17 cellular contexts compared by ENCODE assay signal in the genomic region with DNA sequence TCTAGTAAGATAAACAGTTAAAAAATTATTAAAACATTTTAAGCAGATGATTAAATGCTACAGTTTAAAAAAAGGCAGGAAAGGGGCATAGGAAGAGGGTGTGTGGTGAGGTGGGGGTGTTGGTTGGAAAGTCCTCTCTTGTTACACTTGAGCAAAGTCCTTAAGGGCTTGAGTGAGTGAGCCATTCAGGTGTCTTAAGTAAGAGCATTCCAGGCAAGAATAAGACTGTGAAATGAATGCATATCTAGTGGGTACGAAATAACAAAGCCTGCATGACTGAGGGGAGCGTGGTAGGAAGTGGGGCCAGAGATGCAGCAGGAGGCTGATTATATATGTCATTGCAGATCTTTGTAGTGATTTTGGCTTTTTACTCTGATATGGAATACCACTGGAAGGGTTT.
"Had no signal": no experiment of that assay in that cellular context is flagged by ENCODE, and none has a peak within 500 bp of the region (broad histone marks: within the 10 kb centered on the region; RNA-seq: fewer than 3 reads in every experiment).

No MANE protein-coding gene starts in this region.

- H3K36me3 ChIP-seq: colonic mucosa had no signal

- ATAC-seq: left lobe of liver; natural killer cell treated with Interleukin-12 subunit alpha and Interleukin-12 subunit beta and Interleukin-15 and Interleukin-18, amount 100 ng/mL, for 72 hours; right cardiac atrium; stimulated activated naive CD8-positive, alpha-beta T cell treated with anti-CD3 and anti-CD28 coated beads, Interleukin-15, amount 100 ng/mL, for 72 hours had no signal

- DNase-seq: activated CD4-positive, alpha-beta T cell treated with anti-CD3 and anti-CD28 coated beads, Interleukin-2, amount 50 U/mL, for 1 hour; activated CD4-positive, CD25-positive, alpha-beta regulatory T cell treated with anti-CD3 and anti-CD28 coated beads, Interleukin-2, amount 50 U/mL, for 72 hours; activated CD8-positive, alpha-beta memory T cell treated with anti-CD3 and anti-CD28 coated beads, Interleukin-2, amount 50 U/mL, for 4 hours; activated naive CD4-positive, alpha-beta T cell treated with Interleukin-2 at 50 U/mL for 16 hours; aorta; brain microvascular endothelial cell; colonic mucosa; head of caudate nucleus; occipital lobe; right cardiac atrium; stimulated activated naive CD8-positive, alpha-beta T cell treated with anti-CD3 and anti-CD28 coated beads, Interleukin-15, amount 100 ng/mL, for 72 hours; trophoblast cell had no signal

- H3K27me3 ChIP-seq: brain microvascular endothelial cell, colonic mucosa, suprapubic skin had no signal

- H3K9me3 ChIP-seq: colonic mucosa, suprapubic skin had no signal

- H3K4me3 ChIP-seq: colonic mucosa, skin epidermis, suprapubic skin had no signal

- H3K4me1 ChIP-seq: colonic mucosa had no signal

- H3K27ac ChIP-seq: brain microvascular endothelial cell, colonic mucosa, skin epidermis, suprapubic skin, VCaP had no signal
